Comparison of ENCODE assay signal across 2 cellular contexts in genomic region chr10:109426987-109427386, GRCh38.
TF ChIP-seq lines count a peak whose summit lies in the region.

No MANE protein-coding gene starts in this region.

TF ChIP-seq in GM23338, 12 proteins besides CTCF, POLR2A, EP300 and RAD21:
- TF ChIP-seq JUNB (IDR thresholded peaks at IDR 0.05; ENCODE audit: unreplicated experiment) (no peak), ZNF114 (CRISPR knock-in tag; IDR thresholded peaks at IDR 0.05) (no peak), NANOG (IDR thresholded peaks at IDR 0.05; ENCODE audit: borderline replicate concordance) (no peak), EZH2phosphoT487 (IDR thresholded peaks at IDR 0.05; ENCODE audit: unreplicated experiment) (no peak), ZNF331 (CRISPR knock-in tag; IDR thresholded peaks at IDR 0.05; ENCODE audit: low read depth) (no peak), ETS1 (IDR thresholded peaks at IDR 0.05) (no peak), STAT1 (IDR thresholded peaks at IDR 0.05; ENCODE audit: unreplicated experiment) (no peak)
- TF ChIP-seq, protein P1, sequence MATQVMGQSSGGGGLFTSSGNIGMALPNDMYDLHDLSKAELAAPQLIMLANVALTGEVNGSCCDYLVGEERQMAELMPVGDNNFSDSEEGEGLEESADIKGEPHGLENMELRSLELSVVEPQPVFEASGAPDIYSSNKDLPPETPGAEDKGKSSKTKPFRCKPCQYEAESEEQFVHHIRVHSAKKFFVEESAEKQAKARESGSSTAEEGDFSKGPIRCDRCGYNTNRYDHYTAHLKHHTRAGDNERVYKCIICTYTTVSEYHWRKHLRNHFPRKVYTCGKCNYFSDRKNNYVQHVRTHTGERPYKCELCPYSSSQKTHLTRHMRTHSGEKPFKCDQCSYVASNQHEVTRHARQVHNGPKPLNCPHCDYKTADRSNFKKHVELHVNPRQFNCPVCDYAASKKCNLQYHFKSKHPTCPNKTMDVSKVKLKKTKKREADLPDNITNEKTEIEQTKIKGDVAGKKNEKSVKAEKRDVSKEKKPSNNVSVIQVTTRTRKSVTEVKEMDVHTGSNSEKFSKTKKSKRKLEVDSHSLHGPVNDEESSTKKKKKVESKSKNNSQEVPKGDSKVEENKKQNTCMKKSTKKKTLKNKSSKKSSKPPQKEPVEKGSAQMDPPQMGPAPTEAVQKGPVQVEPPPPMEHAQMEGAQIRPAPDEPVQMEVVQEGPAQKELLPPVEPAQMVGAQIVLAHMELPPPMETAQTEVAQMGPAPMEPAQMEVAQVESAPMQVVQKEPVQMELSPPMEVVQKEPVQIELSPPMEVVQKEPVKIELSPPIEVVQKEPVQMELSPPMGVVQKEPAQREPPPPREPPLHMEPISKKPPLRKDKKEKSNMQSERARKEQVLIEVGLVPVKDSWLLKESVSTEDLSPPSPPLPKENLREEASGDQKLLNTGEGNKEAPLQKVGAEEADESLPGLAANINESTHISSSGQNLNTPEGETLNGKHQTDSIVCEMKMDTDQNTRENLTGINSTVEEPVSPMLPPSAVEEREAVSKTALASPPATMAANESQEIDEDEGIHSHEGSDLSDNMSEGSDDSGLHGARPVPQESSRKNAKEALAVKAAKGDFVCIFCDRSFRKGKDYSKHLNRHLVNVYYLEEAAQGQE (IDR thresholded peaks at IDR 0.05; ENCODE audit: unreplicated experiment): no peak
- TF ChIP-seq, protein P2, sequence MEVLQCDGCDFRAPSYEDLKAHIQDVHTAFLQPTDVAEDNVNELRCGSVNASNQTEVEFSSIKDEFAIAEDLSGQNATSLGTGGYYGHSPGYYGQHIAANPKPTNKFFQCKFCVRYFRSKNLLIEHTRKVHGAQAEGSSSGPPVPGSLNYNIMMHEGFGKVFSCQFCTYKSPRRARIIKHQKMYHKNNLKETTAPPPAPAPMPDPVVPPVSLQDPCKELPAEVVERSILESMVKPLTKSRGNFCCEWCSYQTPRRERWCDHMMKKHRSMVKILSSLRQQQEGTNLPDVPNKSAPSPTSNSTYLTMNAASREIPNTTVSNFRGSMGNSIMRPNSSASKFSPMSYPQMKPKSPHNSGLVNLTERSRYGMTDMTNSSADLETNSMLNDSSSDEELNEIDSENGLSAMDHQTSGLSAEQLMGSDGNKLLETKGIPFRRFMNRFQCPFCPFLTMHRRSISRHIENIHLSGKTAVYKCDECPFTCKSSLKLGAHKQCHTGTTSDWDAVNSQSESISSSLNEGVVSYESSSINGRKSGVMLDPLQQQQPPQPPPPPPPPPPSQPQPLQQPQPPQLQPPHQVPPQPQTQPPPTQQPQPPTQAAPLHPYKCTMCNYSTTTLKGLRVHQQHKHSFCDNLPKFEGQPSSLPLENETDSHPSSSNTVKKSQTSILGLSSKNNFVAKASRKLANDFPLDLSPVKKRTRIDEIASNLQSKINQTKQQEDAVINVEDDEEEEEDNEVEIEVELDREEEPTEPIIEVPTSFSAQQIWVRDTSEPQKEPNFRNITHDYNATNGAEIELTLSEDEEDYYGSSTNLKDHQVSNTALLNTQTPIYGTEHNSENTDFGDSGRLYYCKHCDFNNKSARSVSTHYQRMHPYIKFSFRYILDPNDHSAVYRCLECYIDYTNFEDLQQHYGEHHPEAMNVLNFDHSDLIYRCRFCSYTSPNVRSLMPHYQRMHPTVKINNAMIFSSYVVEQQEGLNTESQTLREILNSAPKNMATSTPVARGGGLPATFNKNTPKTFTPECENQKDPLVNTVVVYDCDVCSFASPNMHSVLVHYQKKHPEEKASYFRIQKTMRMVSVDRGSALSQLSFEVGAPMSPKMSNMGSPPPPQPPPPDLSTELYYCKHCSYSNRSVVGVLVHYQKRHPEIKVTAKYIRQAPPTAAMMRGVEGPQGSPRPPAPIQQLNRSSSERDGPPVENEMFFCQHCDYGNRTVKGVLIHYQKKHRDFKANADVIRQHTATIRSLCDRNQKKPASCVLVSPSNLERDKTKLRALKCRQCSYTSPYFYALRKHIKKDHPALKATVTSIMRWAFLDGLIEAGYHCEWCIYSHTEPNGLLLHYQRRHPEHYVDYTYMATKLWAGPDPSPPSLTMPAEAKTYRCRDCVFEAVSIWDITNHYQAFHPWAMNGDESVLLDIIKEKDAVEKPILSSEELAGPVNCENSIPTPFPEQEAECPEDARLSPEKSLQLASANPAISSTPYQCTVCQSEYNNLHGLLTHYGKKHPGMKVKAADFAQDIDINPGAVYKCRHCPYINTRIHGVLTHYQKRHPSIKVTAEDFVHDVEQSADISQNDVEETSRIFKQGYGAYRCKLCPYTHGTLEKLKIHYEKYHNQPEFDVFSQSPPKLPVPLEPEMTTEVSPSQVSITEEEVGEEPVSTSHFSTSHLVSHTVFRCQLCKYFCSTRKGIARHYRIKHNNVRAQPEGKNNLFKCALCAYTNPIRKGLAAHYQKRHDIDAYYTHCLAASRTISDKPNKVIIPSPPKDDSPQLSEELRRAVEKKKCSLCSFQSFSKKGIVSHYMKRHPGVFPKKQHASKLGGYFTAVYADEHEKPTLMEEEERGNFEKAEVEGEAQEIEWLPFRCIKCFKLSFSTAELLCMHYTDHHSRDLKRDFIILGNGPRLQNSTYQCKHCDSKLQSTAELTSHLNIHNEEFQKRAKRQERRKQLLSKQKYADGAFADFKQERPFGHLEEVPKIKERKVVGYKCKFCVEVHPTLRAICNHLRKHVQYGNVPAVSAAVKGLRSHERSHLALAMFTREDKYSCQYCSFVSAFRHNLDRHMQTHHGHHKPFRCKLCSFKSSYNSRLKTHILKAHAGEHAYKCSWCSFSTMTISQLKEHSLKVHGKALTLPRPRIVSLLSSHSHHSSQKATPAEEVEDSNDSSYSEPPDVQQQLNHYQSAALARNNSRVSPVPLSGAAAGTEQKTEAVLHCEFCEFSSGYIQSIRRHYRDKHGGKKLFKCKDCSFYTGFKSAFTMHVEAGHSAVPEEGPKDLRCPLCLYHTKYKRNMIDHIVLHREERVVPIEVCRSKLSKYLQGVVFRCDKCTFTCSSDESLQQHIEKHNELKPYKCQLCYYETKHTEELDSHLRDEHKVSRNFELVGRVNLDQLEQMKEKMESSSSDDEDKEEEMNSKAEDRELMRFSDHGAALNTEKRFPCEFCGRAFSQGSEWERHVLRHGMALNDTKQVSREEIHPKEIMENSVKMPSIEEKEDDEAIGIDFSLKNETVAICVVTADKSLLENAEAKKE (CRISPR knock-in tag; IDR thresholded peaks at IDR 0.05): no peak

TF ChIP-seq in WTC11, 78 proteins besides CTCF, POLR2A, EP300 and RAD21:
- TF ChIP-seq EMX1 (CRISPR knock-in tag; IDR thresholded peaks at IDR 0.05) (no peak), ATF6 (CRISPR knock-in tag; IDR thresholded peaks at IDR 0.05) (no peak), CREB1 (CRISPR knock-in tag; IDR thresholded peaks at IDR 0.05) (no peak), GABPB1 (CRISPR knock-in tag; IDR thresholded peaks at IDR 0.05) (no peak)
- TF ChIP-seq, protein P3, sequence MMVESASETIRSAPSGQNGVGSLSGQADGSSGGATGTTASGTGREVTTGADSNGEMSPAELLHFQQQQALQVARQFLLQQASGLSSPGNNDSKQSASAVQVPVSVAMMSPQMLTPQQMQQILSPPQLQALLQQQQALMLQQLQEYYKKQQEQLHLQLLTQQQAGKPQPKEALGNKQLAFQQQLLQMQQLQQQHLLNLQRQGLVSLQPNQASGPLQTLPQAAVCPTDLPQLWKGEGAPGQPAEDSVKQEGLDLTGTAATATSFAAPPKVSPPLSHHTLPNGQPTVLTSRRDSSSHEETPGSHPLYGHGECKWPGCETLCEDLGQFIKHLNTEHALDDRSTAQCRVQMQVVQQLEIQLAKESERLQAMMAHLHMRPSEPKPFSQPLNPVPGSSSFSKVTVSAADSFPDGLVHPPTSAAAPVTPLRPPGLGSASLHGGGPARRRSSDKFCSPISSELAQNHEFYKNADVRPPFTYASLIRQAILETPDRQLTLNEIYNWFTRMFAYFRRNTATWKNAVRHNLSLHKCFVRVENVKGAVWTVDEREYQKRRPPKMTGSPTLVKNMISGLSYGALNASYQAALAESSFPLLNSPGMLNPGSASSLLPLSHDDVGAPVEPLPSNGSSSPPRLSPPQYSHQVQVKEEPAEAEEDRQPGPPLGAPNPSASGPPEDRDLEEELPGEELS (CRISPR knock-in tag; IDR thresholded peaks at IDR 0.05): no peak
- TF ChIP-seq, protein P4, sequence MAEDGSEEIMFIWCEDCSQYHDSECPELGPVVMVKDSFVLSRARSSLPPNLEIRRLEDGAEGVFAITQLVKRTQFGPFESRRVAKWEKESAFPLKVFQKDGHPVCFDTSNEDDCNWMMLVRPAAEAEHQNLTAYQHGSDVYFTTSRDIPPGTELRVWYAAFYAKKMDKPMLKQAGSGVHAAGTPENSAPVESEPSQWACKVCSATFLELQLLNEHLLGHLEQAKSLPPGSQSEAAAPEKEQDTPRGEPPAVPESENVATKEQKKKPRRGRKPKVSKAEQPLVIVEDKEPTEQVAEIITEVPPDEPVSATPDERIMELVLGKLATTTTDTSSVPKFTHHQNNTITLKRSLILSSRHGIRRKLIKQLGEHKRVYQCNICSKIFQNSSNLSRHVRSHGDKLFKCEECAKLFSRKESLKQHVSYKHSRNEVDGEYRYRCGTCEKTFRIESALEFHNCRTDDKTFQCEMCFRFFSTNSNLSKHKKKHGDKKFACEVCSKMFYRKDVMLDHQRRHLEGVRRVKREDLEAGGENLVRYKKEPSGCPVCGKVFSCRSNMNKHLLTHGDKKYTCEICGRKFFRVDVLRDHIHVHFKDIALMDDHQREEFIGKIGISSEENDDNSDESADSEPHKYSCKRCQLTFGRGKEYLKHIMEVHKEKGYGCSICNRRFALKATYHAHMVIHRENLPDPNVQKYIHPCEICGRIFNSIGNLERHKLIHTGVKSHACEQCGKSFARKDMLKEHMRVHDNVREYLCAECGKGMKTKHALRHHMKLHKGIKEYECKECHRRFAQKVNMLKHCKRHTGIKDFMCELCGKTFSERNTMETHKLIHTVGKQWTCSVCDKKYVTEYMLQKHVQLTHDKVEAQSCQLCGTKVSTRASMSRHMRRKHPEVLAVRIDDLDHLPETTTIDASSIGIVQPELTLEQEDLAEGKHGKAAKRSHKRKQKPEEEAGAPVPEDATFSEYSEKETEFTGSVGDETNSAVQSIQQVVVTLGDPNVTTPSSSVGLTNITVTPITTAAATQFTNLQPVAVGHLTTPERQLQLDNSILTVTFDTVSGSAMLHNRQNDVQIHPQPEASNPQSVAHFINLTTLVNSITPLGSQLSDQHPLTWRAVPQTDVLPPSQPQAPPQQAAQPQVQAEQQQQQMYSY (CRISPR knock-in tag; IDR thresholded peaks at IDR 0.05): no peak
